23 cellular contexts compared by ENCODE assay signal in the genomic region with DNA sequence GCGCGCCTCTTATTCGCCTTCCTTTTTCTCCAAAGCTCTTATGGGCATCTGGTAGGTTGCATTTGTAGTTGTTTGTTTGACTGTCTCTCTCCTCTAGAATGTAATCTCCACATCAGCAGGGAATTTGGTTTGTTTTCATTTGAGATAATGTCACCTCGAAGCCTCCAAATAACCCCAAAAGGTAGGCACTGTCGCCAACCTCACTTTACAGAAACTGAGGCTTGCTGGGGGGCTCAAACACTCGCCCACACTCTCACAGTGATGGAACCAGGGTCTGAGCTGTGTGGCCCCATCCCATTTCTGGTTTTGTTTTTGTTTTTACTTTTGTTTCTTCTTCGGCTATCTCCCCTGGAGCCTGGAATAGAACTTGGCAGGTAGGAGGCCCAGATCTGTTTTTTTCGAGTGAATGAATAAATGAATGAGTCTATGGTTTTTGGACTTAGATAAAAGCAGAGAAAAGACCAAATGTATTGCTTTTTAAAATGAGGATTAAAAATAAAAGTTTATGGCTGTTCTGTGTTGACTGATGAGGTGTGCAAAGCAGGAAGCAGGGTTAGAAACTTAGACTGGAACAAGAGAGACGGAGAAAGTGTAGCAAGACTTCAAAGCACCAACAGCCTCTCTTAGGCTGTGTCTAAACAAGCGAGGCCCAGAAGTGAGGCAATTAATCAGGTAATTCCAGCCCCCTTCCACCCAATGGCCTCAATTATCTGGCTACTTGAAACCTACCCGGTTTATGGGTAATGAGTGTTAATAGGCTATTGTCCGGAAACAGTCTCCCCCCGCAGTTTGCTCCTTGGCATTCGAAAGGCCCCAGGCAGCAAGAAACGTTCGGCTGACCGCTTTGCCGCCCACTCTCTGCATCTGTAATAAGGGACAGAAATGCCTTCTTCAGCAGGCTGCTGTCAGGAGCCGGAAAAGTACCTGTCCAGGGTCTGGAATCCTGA.
"Had no signal": no experiment of that assay in that cellular context is flagged by ENCODE, and none has a peak within 500 bp of the region (broad histone marks: within the 10 kb centered on the region; RNA-seq: fewer than 3 reads in every experiment).

No MANE protein-coding gene starts in this region.

- H3K4me1 Mint-ChIP-seq: activated naive CD4-positive, alpha-beta T cell treated with anti-CD3 and anti-CD28 coated beads, Interleukin-2, amount 50 U/mL, for 24 hours; immature natural killer cell; memory B cell; naive thymus-derived CD4-positive, alpha-beta T cell had no signal

- ATAC-seq: activated T-cell treated with anti-CD3 and anti-CD28 coated beads, Interleukin-2, amount 50 U/mL, for 72 hours; gastroesophageal sphincter; heart left ventricle; naive thymus-derived CD4-positive, alpha-beta T cell; stimulated activated naive CD8-positive, alpha-beta T cell treated with anti-CD3 and anti-CD28 coated beads, Interleukin-15, Interleukin-2, amounts not matched to agents 100 U/mL and 50 U/mL, for 24 hours had no signal

- H3K9me3 ChIP-seq: breast epithelium, esophagus muscularis mucosa, gastroesophageal sphincter, heart left ventricle, tibial artery had no signal

- H3K9me3 Mint-ChIP-seq: activated naive CD4-positive, alpha-beta T cell treated with anti-CD3 and anti-CD28 coated beads, Interleukin-2, amount 50 U/mL, for 24 hours; activated T-cell treated with anti-CD3 and anti-CD28 coated beads, Interleukin-2, amount 50 U/mL, for 72 hours; dendritic cell treated with granulocyte-macrophage colony-stimulating factor and Interleukin-4, amounts not matched to agents 40 ng/mL and 50 ng/mL, for 4 days; memory B cell had no signal

- H3K36me3 ChIP-seq: breast epithelium, esophagus muscularis mucosa, gastroesophageal sphincter, heart left ventricle, tibial artery, WERI-Rb-1 had no signal

- H3K27ac Mint-ChIP-seq: activated naive CD4-positive, alpha-beta T cell treated with anti-CD3 and anti-CD28 coated beads, Interleukin-2, amount 50 U/mL, for 24 hours; activated T-cell treated with anti-CD3 and anti-CD28 coated beads, Interleukin-2, amount 50 U/mL, for 72 hours; dendritic cell treated with granulocyte-macrophage colony-stimulating factor and Interleukin-4, amounts not matched to agents 40 ng/mL and 50 ng/mL, for 4 days; immature natural killer cell; memory B cell; naive thymus-derived CD4-positive, alpha-beta T cell had no signal

- H3K4me3 Mint-ChIP-seq: activated naive CD4-positive, alpha-beta T cell treated with anti-CD3 and anti-CD28 coated beads, Interleukin-2, amount 50 U/mL, for 24 hours; activated T-cell treated with anti-CD3 and anti-CD28 coated beads, Interleukin-2, amount 50 U/mL, for 72 hours; dendritic cell treated with granulocyte-macrophage colony-stimulating factor and Interleukin-4, amounts not matched to agents 40 ng/mL and 50 ng/mL, for 4 days; immature natural killer cell; memory B cell; naive thymus-derived CD4-positive, alpha-beta T cell had no signal

- H3K27ac ChIP-seq: esophagus muscularis mucosa, gastroesophageal sphincter, heart left ventricle, tibial artery, WERI-Rb-1 had no signal

- H3K27me3 ChIP-seq: breast epithelium, esophagus muscularis mucosa, gastroesophageal sphincter, tibial artery had no signal

- H3K27me3 Mint-ChIP-seq: activated naive CD4-positive, alpha-beta T cell treated with anti-CD3 and anti-CD28 coated beads, Interleukin-2, amount 50 U/mL, for 24 hours; dendritic cell treated with granulocyte-macrophage colony-stimulating factor and Interleukin-4, amounts not matched to agents 40 ng/mL and 50 ng/mL, for 4 days had no signal

- H3K4me3 ChIP-seq: breast epithelium, esophagus muscularis mucosa, gastroesophageal sphincter, heart left ventricle, tibial artery had no signal

- DNase-seq: activated CD4-positive, alpha-beta T cell treated with anti-CD3 and anti-CD28 coated beads for 1 hour; activated CD8-positive, alpha-beta memory T cell treated with anti-CD3 and anti-CD28 coated beads for 24 hours; activated CD8-positive, alpha-beta memory T cell treated with anti-CD3 and anti-CD28 coated beads, Interleukin-2, amount 50 U/mL, for 48 hours; activated gamma-delta T cell; activated T-cell treated with anti-CD3 and anti-CD28 coated beads, Interleukin-2, amount 50 U/mL, for 72 hours; effector CD8-positive, alpha-beta T cell; heart left ventricle; immature natural killer cell; naive thymus-derived CD4-positive, alpha-beta T cell; retina; stimulated activated CD4-positive, alpha-beta T cell treated with anti-CD3 and anti-CD28 coated beads, Interleukin-12 subunit alpha, Interleukin-12 subunit beta, amount 100 ng/mL, for 4 hours; stimulated activated CD4-positive, alpha-beta T cell treated with anti-CD3 and anti-CD28 coated beads, Interleukin-1b, Interleukin-23, amount 100 ng/mL, for 48 hours; stimulated activated naive CD8-positive, alpha-beta T cell treated with anti-CD3 and anti-CD28 coated beads, Interleukin-15, Interleukin-2, amounts not matched to agents 100 U/mL and 50 U/mL, for 24 hours; substantia nigra; T-helper 2 cell; tibial artery had no signal

- H3K36me3 Mint-ChIP-seq: activated naive CD4-positive, alpha-beta T cell treated with anti-CD3 and anti-CD28 coated beads, Interleukin-2, amount 50 U/mL, for 24 hours; immature natural killer cell; memory B cell; naive thymus-derived CD4-positive, alpha-beta T cell had no signal

- H3K4me1 ChIP-seq: breast epithelium, esophagus muscularis mucosa, gastroesophageal sphincter, heart left ventricle, tibial artery had no signal
